In genomic region chr18:52190630-52191029, GRCh38 we compare ENCODE assay signal across 16 cellular contexts.
DNase-seq lines count a peak whose midpoint lies in the region; ATAC-seq lines count a peak whose summit lies in the region.
"Had no signal": no experiment of that assay in that cellular context is flagged by ENCODE, and none has a peak within 500 bp of the region (broad histone marks: within the 10 kb centered on the region; RNA-seq: fewer than 3 reads in every experiment).

No MANE protein-coding gene starts in this region.

- DNase-seq in NCI-H345 (lab: John Stamatoyannopoulos, UW) = peak; percentile 10
- no peak for DNase-seq in NCI-H345 treated with DMSO at 0.1 percent for 48 hours (lab: John Stamatoyannopoulos, UW; ENCODE audit: unreplicated experiment)
- DNase-seq in NCI-H748 treated with DMSO at 0.1 percent for 48 hours (lab: John Stamatoyannopoulos, UW) = peak; percentile 12
- DNase-seq in myocyte (ENCODE audit: low read depth) = peak; percentile 2
- no peak for DNase-seq in NCI-H1105 treated with DMSO at 0.1 percent for 48 hours (lab: John Stamatoyannopoulos, UW)
- DNase-seq in OCI-M2 (lab: John Stamatoyannopoulos, UW; ENCODE audit: unreplicated experiment) = no peak
- DNase-seq in HUDEP-2 (lab: John Stamatoyannopoulos, UW; ENCODE audit: unreplicated experiment in 76 of 76) = no peak
- DNase-seq: Calu3; CD8-positive, alpha-beta memory T cell; DMS153; NCI-H187 treated with DMSO at 0.1 percent for 48 hours; NCI-H510A treated with DMSO at 0.1 percent for 48 hours; PC-9; SHP77 had no signal

- no peak for ATAC-seq in HG02571 (IDR thresholded peaks at IDR 0.05; ENCODE audit: unreplicated experiment)
- ATAC-seq: K562 had no signal

Comparison
In these comparisons a context has a peak if more than half of its experiments do, and no peak if none do; other contexts are left out.
1. DNase-seq: peak in NCI-H345 (single experiment), NCI-H748 treated with DMSO at 0.1 percent for 48 hours (single experiment) and myocyte (single experiment); none in NCI-H345 treated with DMSO at 0.1 percent for 48 hours (single experiment), NCI-H1105 treated with DMSO at 0.1 percent for 48 hours (single experiment), OCI-M2 (single experiment) and HUDEP-2 (0 of 76).